9 cellular contexts compared by ENCODE assay signal in the genomic region with DNA sequence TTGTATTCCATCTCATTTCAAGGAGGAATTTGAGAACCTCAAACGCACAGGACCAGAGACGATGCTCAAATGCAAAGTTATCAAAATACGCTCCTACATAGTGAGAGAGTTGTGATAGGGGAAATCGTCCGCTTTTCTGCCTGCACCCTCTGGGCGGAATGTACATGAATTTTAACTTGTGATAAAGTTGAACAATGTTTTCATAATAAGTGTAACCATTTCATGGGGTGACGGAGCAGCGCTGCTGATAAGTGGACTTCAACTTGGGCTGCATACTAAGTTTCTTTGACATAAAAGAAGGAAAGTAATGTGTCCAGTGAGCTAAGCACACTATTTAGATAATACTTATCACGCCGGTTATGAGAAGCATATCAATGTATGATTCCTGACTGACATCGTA.
"Had no signal": no experiment of that assay in that cellular context is flagged by ENCODE, and none has a peak within 500 bp of the region (broad histone marks: within the 10 kb centered on the region; RNA-seq: fewer than 3 reads in every experiment).

No MANE protein-coding gene starts in this region.

- DNase-seq: GM23248, GOT3, H7, H9, HCEC 1CT, HFFc6 had no signal

- ATAC-seq: GM23338, HCT116 had no signal

- H3K9me3 ChIP-seq: HAP-1 had no signal

- H3K4me1 ChIP-seq: HAP-1 had no signal

- H3K36me3 ChIP-seq: HAP-1 had no signal

- H3K27ac ChIP-seq: GM23248 had no signal

- H3K4me3 ChIP-seq: GM23248, GM23338, HAP-1 had no signal
